8 cellular contexts compared by ENCODE assay signal in genomic region chr13:110396913-110397379, GRCh38.
A peak's percentile ranks its signal among the peaks of the same experiment; 100 is the strongest.
DNase-seq lines count a peak whose midpoint lies in the region; ATAC-seq and TF ChIP-seq lines count a peak whose summit lies in the region.

No MANE protein-coding gene starts in this region.

- peak overlapping the region; percentile 94 for H3K56ac ChIP-seq in IMR-90 (ENCODE audit: extremely low read depth, insufficient read depth, low read length)

- H4K91ac ChIP-seq in IMR-90 (ENCODE audit: insufficient read depth, low read depth, low read length) (peak overlapping the region; percentile 97), mesenchymal stem cell (ENCODE audit: low read length) (no peak overlapping the region)

- 0 out of 2 replicates have a peak overlapping the region, but pooled peaks have one; percentile 18 for H2AK5ac ChIP-seq in IMR-90 (ENCODE audit: low read depth, low read length)
- peak overlapping the region; percentile 33 for H2AK5ac ChIP-seq in mesenchymal stem cell (ENCODE audit: low read length, severe bottlenecking)

- H3K18ac ChIP-seq in IMR-90 (ENCODE audit: low read depth, low read length): peak overlapping the region; percentile 98; the same call in 1 of the 2 replicates
- H3K18ac ChIP-seq in mesenchymal stem cell (ENCODE audit: low read depth in 1 of 2, low read length in 2 of 2): no peak overlapping the region

- peak overlapping the region; percentile 99 for H2BK5ac ChIP-seq in IMR-90 (ENCODE audit: low read depth, low read length, poor library complexity, severe bottlenecking)
- peak overlapping the region; percentile 60 for H2BK5ac ChIP-seq in mesenchymal stem cell (ENCODE audit: low read depth, low read length, poor library complexity, severe bottlenecking)

- CTCF ChIA-PET in IMR-90 (lab: Yijun Ruan, JAX): no interaction called here
- CTCF ChIA-PET in OCI-LY7 (lab: Charles Lee; ENCODE audit: unreplicated experiment): no interaction called here

- peak overlapping the region; percentile 73 for H3K27ac ChIP-seq in IMR-90 (ENCODE audit: insufficient read depth, low read length)
- H3K27ac ChIP-seq in dorsolateral prefrontal cortex: peak overlapping the region; percentile 28 to 95 (median 86)
- peak overlapping the region; percentile 93 for H3K27ac ChIP-seq in mesenchymal stem cell (ENCODE audit: low read length, poor library complexity, severe bottlenecking)
- peak overlapping the region; percentile 48 for H3K27ac ChIP-seq in thymus (ENCODE audit: low read depth)
- H3K27ac ChIP-seq in OCI-LY7 (ENCODE audit: low read depth, low read length, poor library complexity, severe bottlenecking): no peak overlapping the region

- TF ChIP-seq CTCF in IMR-90 (conservative IDR thresholded peaks at IDR 0.05; ENCODE audit: low read depth, low read length) (no peak), dorsolateral prefrontal cortex (IDR thresholded peaks at IDR 0.05 in 54 of 56, conservative IDR thresholded peaks at IDR 0.05 in 2 of 56; ENCODE audit: low read depth in 1 of 56, partially characterized antibody in 56 of 56) (no peak), OCI-LY7 (conservative IDR thresholded peaks at IDR 0.05; ENCODE audit: low read length) (no peak)

- H4K20me1 ChIP-seq in IMR-90 (ENCODE audit: insufficient read depth, low read length) (no peaks in the 10 kb centered on the region), OCI-LY7 (ENCODE audit: insufficient read depth, low read length) (no peaks in the 10 kb centered on the region)

- no peaks in the 10 kb centered on the region for H3K27me3 ChIP-seq in IMR-90 (ENCODE audit: control insufficient read depth, insufficient read depth, low read length)
- H3K27me3 ChIP-seq in dorsolateral prefrontal cortex: no peaks in the 10 kb centered on the region
- no peaks in the 10 kb centered on the region for H3K27me3 ChIP-seq in mesenchymal stem cell (ENCODE audit: control insufficient read depth in 1 of 2, insufficient read depth in 1 of 2, low read length in 2 of 2)
- H3K27me3 ChIP-seq in thymus (ENCODE audit: control insufficient read depth, insufficient read depth): no peaks in the 10 kb centered on the region

- H3K4me3 ChIP-seq in IMR-90 (ENCODE audit: insufficient read depth, low read depth, low read length) (no peak overlapping the region), dorsolateral prefrontal cortex (peak overlapping the region in 48 of 59 donors; percentile 0 to 57 (median 32)), mesenchymal stem cell (ENCODE audit: insufficient read depth in 1 of 2, low read depth in 1 of 2, low read length in 2 of 2) (peak overlapping the region in 1 of 2 experiments; percentile 68), thymus (ENCODE audit: low read length) (no peak overlapping the region), OCI-LY7 (ENCODE audit: low read depth, low read length, poor library complexity, severe bottlenecking) (no peak overlapping the region)

- DNase-seq in IMR-90 (peak; percentile 100), dorsolateral prefrontal cortex (peak in 2 of 10 donors; percentile 36 to 55), mesenchymal stem cell (peak; percentile 100), NCI-H345 (lab: John Stamatoyannopoulos, UW) (no peak), SK-N-DZ (ENCODE audit: low spot score) (no peak), OCI-LY7 (ENCODE audit: low spot score) (no peak)

- no peak; the same call in 1 of the 2 replicates for TF ChIP-seq RAD21 in IMR-90 (IDR thresholded peaks at IDR 0.05; ENCODE audit: low read length)

- WGBS in IMR-90 (ENCODE audit: extremely low coverage in 2 of 2, insufficient read length in 1 of 2), 2 experiments: no CpG with 5 or more reads among the region's 11 CpGs
- WGBS in mesenchymal stem cell: 9% methylated on average over 9 of the region's 11 CpGs
- 88% methylated on average over 11 of the region's 11 CpGs for WGBS in thymus

- intact Hi-C loops in IMR-90 (cut with micrococcal nuclease) (loop anchor here (2.0 kb wide), 2 partner anchors 16 to 56 kb away; no protein-coding TSS in a partner anchor), dorsolateral prefrontal cortex (cut with DNase I) (no loop called here), OCI-LY7 (cut with micrococcal nuclease; ENCODE audit: unreplicated experiment) (no loop called here)

- BruUV-seq in IMR-90 (replicated peaks; lab: Mats Ljungman, UMichigan) (no TSS peak), OCI-LY7 (replicated peaks; lab: Mats Ljungman, UMichigan) (no TSS peak)

- H2BK12ac ChIP-seq in mesenchymal stem cell (ENCODE audit: low read length in 2 of 2): no peak overlapping the region

- H3K23ac ChIP-seq in IMR-90 (ENCODE audit: low read depth, low read length) (peak overlapping the region; percentile 83; the same call in 1 of the 2 replicates), mesenchymal stem cell (ENCODE audit: low read length in 2 of 2) (no peak overlapping the region)

- H4K8ac ChIP-seq in IMR-90 (ENCODE audit: low read depth in 2 of 2, low read length in 2 of 2): peak overlapping the region; percentile 52 to 80; a peak in 3 of 4 replicates
- no peak overlapping the region for H4K8ac ChIP-seq in mesenchymal stem cell (ENCODE audit: low read length)

- H3K9me2 ChIP-seq in OCI-LY7 (ENCODE audit: insufficient read depth, low read length): no peaks in the 10 kb centered on the region

- dilution Hi-C loops in IMR-90 (cut with HindIII; ENCODE audit: low sequenced_read_pairs, unreplicated experiment): no loop called here

- H3K4ac ChIP-seq in IMR-90 (ENCODE audit: low read depth, low read length) (peak overlapping the region; percentile 96), mesenchymal stem cell (ENCODE audit: low read depth in 1 of 2, low read length in 2 of 2) (no peak overlapping the region)

- POLR2A ChIA-PET in IMR-90 (lab: Charles Lee; ENCODE audit: unreplicated experiment) (no interaction called here), OCI-LY7 (lab: Charles Lee) (no interaction called here)

- in situ Hi-C loops in IMR-90 (cut with MboI; ENCODE audit: low sequenced_read_pairs): no loop called here

- no peak overlapping the region for H4K5ac ChIP-seq in IMR-90 (ENCODE audit: low read depth, low read length)

- H3K9ac ChIP-seq in IMR-90 (ENCODE audit: low read depth, low read length) (peak overlapping the region; percentile 89; the same call in 1 of the 2 replicates), mesenchymal stem cell (ENCODE audit: low read length) (peak overlapping the region; percentile 94)

- H3K14ac ChIP-seq in IMR-90 (replicated peaks; ENCODE audit: low read depth, low read length) (peak overlapping the region; percentile 87; the same call in 1 of the 2 replicates), mesenchymal stem cell (ENCODE audit: low read length in 2 of 2) (no peak overlapping the region)

- H3K36me3 ChIP-seq in IMR-90 (ENCODE audit: control insufficient read depth, insufficient read depth, low read length): peaks cover 3% of the 10 kb centered on the region; the same call in 1 of the 2 replicates
- H3K36me3 ChIP-seq in mesenchymal stem cell (ENCODE audit: control insufficient read depth in 1 of 2, insufficient read depth in 2 of 2, low read depth in 1 of 2, low read length in 2 of 2): peaks cover 0 to 3% of the 10 kb centered on the region in 2 experiments
- H3K36me3 ChIP-seq in thymus (ENCODE audit: control insufficient read depth, insufficient read depth): no peaks in the 10 kb centered on the region
- no peaks in the 10 kb centered on the region for H3K36me3 ChIP-seq in OCI-LY7 (ENCODE audit: insufficient read depth, low read length)

- ATAC-seq in IMR-90 (ENCODE audit: low read depth): peak; percentile 87
- no peak for ATAC-seq in HG02571 (IDR thresholded peaks at IDR 0.05; ENCODE audit: unreplicated experiment)

- no peak overlapping the region for H2AK9ac ChIP-seq in IMR-90 (replicated peaks; ENCODE audit: low read depth, low read length, poor library complexity)

- no peaks in the 10 kb centered on the region for H3K79me2 ChIP-seq in OCI-LY7 (ENCODE audit: insufficient read depth, low read depth, low read length)

- H2BK20ac ChIP-seq in IMR-90 (ENCODE audit: low read depth, low read length): peak overlapping the region; percentile 86; the same call in 1 of the 2 replicates

- H3K4me1 ChIP-seq in IMR-90 (ENCODE audit: control insufficient read depth, insufficient read depth, low read length) (peaks cover 28% of the 10 kb centered on the region), mesenchymal stem cell (ENCODE audit: control insufficient read depth, insufficient read depth, low read depth, low read length) (peaks cover 15% of the 10 kb centered on the region), thymus (ENCODE audit: control insufficient read depth, insufficient read depth, low read length) (no peaks in the 10 kb centered on the region), OCI-LY7 (ENCODE audit: insufficient read depth, low read length, poor library complexity, severe bottlenecking) (no peaks in the 10 kb centered on the region)

- H3K4me2 ChIP-seq in IMR-90 (ENCODE audit: low read depth, low read length) (peak overlapping the region; percentile 92), mesenchymal stem cell (ENCODE audit: low read length, poor library complexity, severe bottlenecking) (no peak overlapping the region), OCI-LY7 (ENCODE audit: low read length) (no peak overlapping the region)

- no peaks in the 10 kb centered on the region for H3K9me3 ChIP-seq in IMR-90 (ENCODE audit: control insufficient read depth, insufficient read depth, low read length)
- no peaks in the 10 kb centered on the region for H3K9me3 ChIP-seq in mesenchymal stem cell (ENCODE audit: control insufficient read depth, low read length)
- no peaks in the 10 kb centered on the region for H3K9me3 ChIP-seq in thymus (ENCODE audit: control insufficient read depth)
- H3K9me3 ChIP-seq in OCI-LY7 (ENCODE audit: low read length): no peaks in the 10 kb centered on the region

- H3K9me1 ChIP-seq in IMR-90 (ENCODE audit: insufficient read depth, low read length): peaks cover 18% of the 10 kb centered on the region

- H2BK120ac ChIP-seq in IMR-90 (ENCODE audit: low read depth, low read length) (peak overlapping the region; percentile 96), mesenchymal stem cell (ENCODE audit: low read depth, low read length) (peak overlapping the region; percentile 61)

- no peak; the same call in none of the 2 replicates for TF ChIP-seq POLR2A in IMR-90 (IDR thresholded peaks at IDR 0.05; ENCODE audit: low read depth, low read length)

- H2AFZ ChIP-seq in IMR-90 (replicated peaks; ENCODE audit: low read length, poor library complexity): no peak overlapping the region
- no peak overlapping the region for H2AFZ ChIP-seq in mesenchymal stem cell (ENCODE audit: low read depth, low read length)
- H2AFZ ChIP-seq in OCI-LY7 (ENCODE audit: low read length): no peak overlapping the region

- H3K79me1 ChIP-seq in IMR-90 (ENCODE audit: low read depth in 1 of 2, low read length in 2 of 2) (peaks cover 25 to 68% of the 10 kb centered on the region in 2 experiments), mesenchymal stem cell (replicated peaks; ENCODE audit: low read length, poor library complexity, severe bottlenecking) (peaks cover 11% of the 10 kb centered on the region)

- H2BK15ac ChIP-seq in IMR-90 (ENCODE audit: low read depth, low read length) (peak overlapping the region; percentile 84; the same call in 1 of the 3 replicates), mesenchymal stem cell (ENCODE audit: low read depth, poor library complexity, severe bottlenecking) (no peak overlapping the region)

TF ChIP-seq in IMR-90, 13 proteins besides CTCF, POLR2A, EP300 and RAD21 (continues in another document):
- TF ChIP-seq FOS (IDR thresholded peaks at IDR 0.05; ENCODE audit: low read depth, low read length) (peak; percentile 85), SMC3 (IDR thresholded peaks at IDR 0.05; ENCODE audit: low read depth, low read length) (no peak)

Comparison
In these comparisons a context has a peak if more than half of its experiments do, and no peak if none do; other contexts are left out.
1. DNase-seq: peak in IMR-90 (single experiment) and mesenchymal stem cell (single experiment); none in NCI-H345 (single experiment), SK-N-DZ (single experiment) and OCI-LY7 (single experiment).
2. H3K4me3 ChIP-seq: peak in dorsolateral prefrontal cortex (48 of 59); none in IMR-90 (single experiment), thymus (single experiment) and OCI-LY7 (single experiment).